In genomic region chr18:55159027-55159426, GRCh38 we compare ENCODE assay signal across 20 cellular contexts.
"Had no signal": no experiment of that assay in that cellular context is flagged by ENCODE, and none has a peak within 500 bp of the region (broad histone marks: within the 10 kb centered on the region; RNA-seq: fewer than 3 reads in every experiment).

No MANE protein-coding gene starts in this region.

- DNase-seq: dermis blood vessel endothelial cell; dorsolateral prefrontal cortex; effector CD4-positive, alpha-beta T cell; effector memory CD4-positive, alpha-beta T cell; esophagus squamous epithelium; foreskin fibroblast; foreskin melanocyte; gastrocnemius medialis; glutamatergic neuron; head of caudate nucleus; heart right ventricle; hippocampal formation; left cardiac atrium; left ventricle myocardium superior; lower lobe of right lung; mesenchymal stem cell; mucosa of descending colon had no signal

- H3K4me3 Mint-ChIP-seq: mesothelial cell of epicardium had no signal

- H3K27ac ChIP-seq: coronary artery, dorsolateral prefrontal cortex, esophagus squamous epithelium, gastrocnemius medialis, heart right ventricle, left lung, lower lobe of right lung had no signal

- H3K9me3 ChIP-seq: esophagus squamous epithelium, gastrocnemius medialis, heart right ventricle, left lung, lower lobe of right lung, mucosa of descending colon had no signal

- H3K4me1 ChIP-seq: esophagus squamous epithelium, gastrocnemius medialis, heart right ventricle, left lung, lower lobe of right lung had no signal

- H3K27me3 ChIP-seq: dorsolateral prefrontal cortex, esophagus squamous epithelium, gastrocnemius medialis, heart right ventricle, left lung had no signal

- H3K27ac Mint-ChIP-seq: mesothelial cell of epicardium had no signal

- H3K36me3 ChIP-seq: esophagus squamous epithelium, gastrocnemius medialis, heart right ventricle, left lung, lower lobe of right lung had no signal

- ATAC-seq: gastrocnemius medialis, heart right ventricle, left cardiac atrium, left lung, left ventricle myocardium superior, mucosa of descending colon had no signal

- H3K4me3 ChIP-seq: coronary artery, dorsolateral prefrontal cortex, esophagus squamous epithelium, gastrocnemius medialis, heart right ventricle, left lung, lower lobe of right lung, mucosa of descending colon had no signal

- H3K36me3 Mint-ChIP-seq: mesothelial cell of epicardium had no signal
